Comparison of ENCODE assay signal across 8 cellular contexts in genomic region chr14:70665448-70666363, GRCh38. TPM values are rescaled to one million over a fixed set of nuclear protein-coding genes. Genes with fewer than 3 reads are reported as not detected.
DNase-seq lines count a peak whose midpoint lies in the region; ATAC-seq and TF ChIP-seq lines count a peak whose summit lies in the region.

No MANE protein-coding gene starts in this region.

- peak; percentile 55 for ATAC-seq in HG03521 (IDR thresholded peaks at IDR 0.05; ENCODE audit: unreplicated experiment)
- ATAC-seq in right lobe of liver: peak; percentile 60 to 78 (median 74)

- peaks cover 0 to 12% (median 0%) of the 10 kb centered on the region in 4 donors for H3K4me1 ChIP-seq in right lobe of liver

- TF ChIP-seq POLR2A in right lobe of liver (IDR thresholded peaks at IDR 0.05): no peak

- no peak overlapping the region for H3K4me3 ChIP-seq in right lobe of liver

- TF ChIP-seq CTCF in GM20000 (IDR thresholded peaks at IDR 0.05; ENCODE audit: extremely low read depth, missing control alignments) (no peak), right lobe of liver (IDR thresholded peaks at IDR 0.05) (no peak)

- H3K36me3 ChIP-seq in right lobe of liver: no peaks in the 10 kb centered on the region

- H3K27me3 ChIP-seq in right lobe of liver: no peaks in the 10 kb centered on the region

- intact Hi-C loops in right lobe of liver (cut with DNase I): no loop called here

- peak; percentile 74 for DNase-seq in EH (ENCODE audit: low read depth)
- peak; percentile 72 for DNase-seq in GM20000 (ENCODE audit: low spot score)
- peak; percentile 45 for DNase-seq in RPMI7951 (ENCODE audit: low read depth)
- peak in 2 of 3 donors; percentile 68 to 77 for DNase-seq in right lobe of liver
- DNase-seq in Ammon's horn (ENCODE audit: low spot score): no peak
- DNase-seq in activated gamma-delta T cell treated with Interleukin-2 at 50 U/mL for 16 hours: no peak
- no peak for DNase-seq in globus pallidus (ENCODE audit: low spot score)

- WGBS in right lobe of liver (ENCODE audit: insufficient coverage, low coverage, low lambda C conversion rate, missing lambda C conversion rate): 40% methylated on average over 7 of the region's 8 CpGs

- H3K27ac ChIP-seq in right lobe of liver: peak overlapping the region in 2 of 3 donors; percentile 56 to 69

- no peaks in the 10 kb centered on the region for H3K9me3 ChIP-seq in right lobe of liver

RNA-seq across cellular contexts. Expression of gene TTC9, which starts 24.0 kb away (rescaled TPM):
- 0.10 TPM in 1 of 2 replicates, not detected in the other for total RNA-seq in RPMI7951 (2014; rRNA removed; shearing (Covaris generic))
- total RNA-seq in right lobe of liver: 1 to 10 TPM in 3 of 6 experiments, under 1 TPM in 3; 0.15 to 5.5 (median 2.8) TPM

Comparison
In these comparisons a context has a peak if more than half of its experiments do, and no peak if none do; other contexts are left out.
1. DNase-seq: peak in EH (single experiment), GM20000 (single experiment), RPMI7951 (single experiment) and right lobe of liver (2 of 3); none in Ammon's horn (single experiment), activated gamma-delta T cell treated with Interleukin-2 at 50 U/mL for 16 hours (single experiment) and globus pallidus (single experiment).